Comparison of ENCODE assay signal across 38 cellular contexts in genomic region chr1:72262735-72263134, GRCh38. TPM values are rescaled to one million over a fixed set of nuclear protein-coding genes. Genes with fewer than 3 reads are reported as not detected.
"Had no signal": no experiment of that assay in that cellular context is flagged by ENCODE, and none has a peak within 500 bp of the region (broad histone marks: within the 10 kb centered on the region; RNA-seq: fewer than 3 reads in every experiment).

No MANE protein-coding gene starts in this region.

- H3K4me3 ChIP-seq: adrenal gland, body of pancreas, breast epithelium had no signal

- H3K9me3 ChIP-seq: adrenal gland, body of pancreas, breast epithelium had no signal

- H3K27me3 Mint-ChIP-seq: activated B cell treated with CpG ODN at 0.5 μM for 24 hours; activated CD4-positive, alpha-beta memory T cell treated with anti-CD3 and anti-CD28 coated beads for 36 hours; activated CD4-positive, alpha-beta T cell treated with anti-CD3 and anti-CD28 coated beads, Interleukin-2, amount 10 ng/mL, durations not matched to agents 24 days and 14 days; activated naive CD8-positive, alpha-beta T cell treated with anti-CD3 and anti-CD28 coated beads for 36 hours; activated T-helper 17 cell treated with anti-CD3 and anti-CD28 coated beads, Interleukin-2, amount 50 U/mL, for 72 hours had no signal

- H3K27ac Mint-ChIP-seq: activated B cell treated with CpG ODN at 0.5 μM for 24 hours; activated CD4-positive, alpha-beta memory T cell treated with anti-CD3 and anti-CD28 coated beads for 36 hours; activated CD4-positive, alpha-beta T cell treated with anti-CD3 and anti-CD28 coated beads, Interleukin-2, amount 10 ng/mL, durations not matched to agents 24 days and 14 days; activated CD8-positive, alpha-beta T cell treated with anti-CD3 and anti-CD28 coated beads, Interleukin-2, amount 10 ng/mL, durations not matched to agents 7 days and 5 days; activated naive CD4-positive, alpha-beta T cell treated with anti-CD3 and anti-CD28 coated beads for 36 hours; activated naive CD4-positive, alpha-beta T cell treated with anti-CD3 and anti-CD28 coated beads, Interleukin-2, amount 50 U/mL, for 72 hours; activated naive CD8-positive, alpha-beta T cell treated with anti-CD3 and anti-CD28 coated beads for 36 hours; activated T-cell treated with anti-CD3 and anti-CD28 coated beads, Interleukin-2, amount 50 U/mL, for 72 hours; activated T-helper 1 cell treated with anti-CD3 and anti-CD28 coated beads, Interleukin-12 subunit alpha, Interleukin-12 subunit beta, Interleukin-2, Interleukin-4 antibody, amounts not matched to agents 30 ng/mL and 10 ng/mL and 1 ng/mL, durations not matched to agents 14 hours and 24 hours and 36 hours; activated T-helper 17 cell treated with anti-CD3 and anti-CD28 coated beads, Interleukin-2, amount 50 U/mL, for 72 hours; T-helper 1 cell treated with Interleukin-12 subunit alpha and Interleukin-12 subunit beta and Interleukin-4 antibody, amounts not matched to agents 30 μg/mL and 1 μg/mL, for 36 hours; T-helper 2 cell treated with Interferon-gamma antibody and Interleukin-4, amounts not matched to agents 5 μg/mL and 100 μg/mL, for 36 hours had no signal

- ATAC-seq: activated CD8-positive, alpha-beta T cell treated with anti-CD3 and anti-CD28 coated beads, Interleukin-2, amount 10 ng/mL, durations not matched to agents 7 days and 5 days; activated naive CD4-positive, alpha-beta T cell treated with anti-CD3 and anti-CD28 coated beads, Interleukin-2, amount 50 U/mL, for 72 hours; activated T-cell treated with anti-CD3 and anti-CD28 coated beads, Interleukin-2, amount 50 U/mL, for 4 hours; activated T-cell treated with anti-CD3 and anti-CD28 coated beads, Interleukin-2, amount 50 U/mL, for 72 hours; activated T-helper 17 cell treated with anti-CD3 and anti-CD28 coated beads, Interleukin-2, amount 50 U/mL, for 72 hours; body of pancreas had no signal

- DNase-seq: activated B cell treated with CpG ODN at 0.5 μM for 24 hours; activated CD4-positive, alpha-beta memory T cell treated with anti-CD3 and anti-CD28 coated beads for 36 hours; activated CD4-positive, alpha-beta T cell treated with anti-CD3 and anti-CD28 coated beads for 4 hours; activated CD4-positive, alpha-beta T cell treated with anti-CD3 and anti-CD28 coated beads, Interleukin-2, amount 10 ng/mL, durations not matched to agents 24 days and 14 days; activated CD4-positive, alpha-beta T cell treated with anti-CD3 and anti-CD28 coated beads, Interleukin-2, amount 50 U/mL, for 1 hour; activated CD4-positive, alpha-beta T cell treated with anti-CD3 and anti-CD28 coated beads, Interleukin-2, amount 50 U/mL, for 4 hours; activated CD4-positive, CD25-positive, alpha-beta regulatory T cell treated with anti-CD3 and anti-CD28 coated beads, Interleukin-2, amount 50 U/mL, for 72 hours; activated CD8-positive, alpha-beta memory T cell treated with anti-CD3 and anti-CD28 coated beads, Interleukin-2, amount 50 U/mL, for 4 hours; activated CD8-positive, alpha-beta T cell treated with anti-CD3 and anti-CD28 coated beads, Interleukin-2, amount 10 ng/mL, durations not matched to agents 7 days and 5 days; activated effector memory CD4-positive, alpha-beta T cell treated with anti-CD3 and anti-CD28 coated beads, Interleukin-2, amount 50 U/mL, for 16 hours; activated gamma-delta T cell treated with Interleukin-2 at 50 U/mL for 16 hours; activated naive CD4-positive, alpha-beta T cell; activated naive CD4-positive, alpha-beta T cell treated with anti-CD3 and anti-CD28 coated beads for 36 hours; activated naive CD4-positive, alpha-beta T cell treated with anti-CD3 and anti-CD28 coated beads, Interleukin-2, amount 50 U/mL, for 16 hours; activated naive CD8-positive, alpha-beta T cell treated with anti-CD3 and anti-CD28 coated beads for 36 hours; activated T-cell treated with anti-CD3 and anti-CD28 coated beads for 4 hours; activated T-cell treated with anti-CD3 and anti-CD28 coated beads, Interleukin-2, amount 50 U/mL, for 1 hour; activated T-cell treated with anti-CD3 and anti-CD28 coated beads, Interleukin-2, amount 50 U/mL, for 4 hours; activated T-cell treated with anti-CD3 and anti-CD28 coated beads, Interleukin-2, amount 50 U/mL, for 72 hours; adrenal gland; amniotic stem cell; aorta; body of pancreas; brain microvascular endothelial cell; central memory CD4-positive, alpha-beta T cell; T-helper 1 cell; T-helper 2 cell; T-helper 9 cell had no signal

- H3K27me3 ChIP-seq: adrenal gland, body of pancreas, brain microvascular endothelial cell, breast epithelium had no signal

- FAIRE-seq: astrocyte, TTC549 had no signal

- H3K36me3 Mint-ChIP-seq: activated CD4-positive, alpha-beta memory T cell treated with anti-CD3 and anti-CD28 coated beads for 36 hours; activated naive CD4-positive, alpha-beta T cell treated with anti-CD3 and anti-CD28 coated beads, Interleukin-2, amount 50 U/mL, for 72 hours; activated naive CD8-positive, alpha-beta T cell treated with anti-CD3 and anti-CD28 coated beads for 36 hours had no signal

- H3K9me3 Mint-ChIP-seq: activated B cell treated with CpG ODN at 0.5 μM for 24 hours; activated CD4-positive, alpha-beta memory T cell treated with anti-CD3 and anti-CD28 coated beads for 36 hours; activated CD4-positive, alpha-beta T cell treated with anti-CD3 and anti-CD28 coated beads, Interleukin-2, amount 10 ng/mL, durations not matched to agents 24 days and 14 days; activated naive CD4-positive, alpha-beta T cell treated with anti-CD3 and anti-CD28 coated beads for 36 hours; activated naive CD8-positive, alpha-beta T cell treated with anti-CD3 and anti-CD28 coated beads for 36 hours; activated T-cell treated with anti-CD3 and anti-CD28 coated beads, Interleukin-2, amount 50 U/mL, for 72 hours; activated T-helper 1 cell treated with anti-CD3 and anti-CD28 coated beads, Interleukin-12 subunit alpha, Interleukin-12 subunit beta, Interleukin-2, Interleukin-4 antibody, amounts not matched to agents 30 ng/mL and 10 ng/mL and 1 ng/mL, durations not matched to agents 14 hours and 24 hours and 36 hours; T-helper 1 cell treated with Interleukin-12 subunit alpha and Interleukin-12 subunit beta and Interleukin-4 antibody, amounts not matched to agents 30 μg/mL and 1 μg/mL, for 36 hours; T-helper 2 cell treated with Interferon-gamma antibody and Interleukin-4, amounts not matched to agents 5 μg/mL and 100 μg/mL, for 36 hours had no signal

- H3K4me1 ChIP-seq: adrenal gland, body of pancreas, breast epithelium had no signal

- H3K4me3 Mint-ChIP-seq: activated B cell treated with CpG ODN at 0.5 μM for 24 hours; activated CD4-positive, alpha-beta memory T cell treated with anti-CD3 and anti-CD28 coated beads for 36 hours; activated CD4-positive, alpha-beta T cell treated with anti-CD3 and anti-CD28 coated beads, Interleukin-2, amount 10 ng/mL, durations not matched to agents 24 days and 14 days; activated CD8-positive, alpha-beta T cell treated with anti-CD3 and anti-CD28 coated beads, Interleukin-2, amount 10 ng/mL, durations not matched to agents 7 days and 5 days; activated naive CD4-positive, alpha-beta T cell treated with anti-CD3 and anti-CD28 coated beads for 36 hours; activated naive CD8-positive, alpha-beta T cell treated with anti-CD3 and anti-CD28 coated beads for 36 hours; activated T-cell treated with anti-CD3 and anti-CD28 coated beads, Interleukin-2, amount 50 U/mL, for 4 hours; activated T-cell treated with anti-CD3 and anti-CD28 coated beads, Interleukin-2, amount 50 U/mL, for 72 hours; activated T-helper 1 cell treated with anti-CD3 and anti-CD28 coated beads, Interleukin-12 subunit alpha, Interleukin-12 subunit beta, Interleukin-2, Interleukin-4 antibody, amounts not matched to agents 30 ng/mL and 10 ng/mL and 1 ng/mL, durations not matched to agents 14 hours and 24 hours and 36 hours; activated T-helper 17 cell treated with anti-CD3 and anti-CD28 coated beads, Interleukin-2, amount 50 U/mL, for 72 hours; T-helper 1 cell treated with Interleukin-12 subunit alpha and Interleukin-12 subunit beta and Interleukin-4 antibody, amounts not matched to agents 30 μg/mL and 1 μg/mL, for 36 hours; T-helper 2 cell treated with Interferon-gamma antibody and Interleukin-4, amounts not matched to agents 5 μg/mL and 100 μg/mL, for 36 hours had no signal

- H3K27ac ChIP-seq: adrenal gland, body of pancreas, brain microvascular endothelial cell, breast epithelium, VCaP had no signal

- H3K36me3 ChIP-seq: adrenal gland, brain microvascular endothelial cell, breast epithelium had no signal

- H3K4me1 Mint-ChIP-seq: activated B cell treated with CpG ODN at 0.5 μM for 24 hours; activated CD4-positive, alpha-beta T cell treated with anti-CD3 and anti-CD28 coated beads, Interleukin-2, amount 10 ng/mL, durations not matched to agents 24 days and 14 days; activated naive CD8-positive, alpha-beta T cell treated with anti-CD3 and anti-CD28 coated beads for 36 hours; activated T-helper 17 cell treated with anti-CD3 and anti-CD28 coated beads, Interleukin-2, amount 50 U/mL, for 72 hours had no signal

RNA-seq across cellular contexts. Expression of gene NEGR1, which starts 19.6 kb away (rescaled TPM):
- total RNA-seq: activated B cell treated with CpG ODN at 0.5 μM for 24 hours; activated CD4-positive, alpha-beta memory T cell treated with anti-CD3 and anti-CD28 coated beads for 36 hours; activated CD4-positive, alpha-beta T cell treated with anti-CD3 and anti-CD28 coated beads, Interleukin-2, amount 10 ng/mL, durations not matched to agents 24 days and 14 days; activated CD8-positive, alpha-beta memory T cell treated with anti-CD3 and anti-CD28 coated beads for 36 hours; activated CD8-positive, alpha-beta T cell treated with anti-CD3 and anti-CD28 coated beads, Interleukin-2, amount 10 ng/mL, durations not matched to agents 7 days and 5 days; activated naive CD4-positive, alpha-beta T cell treated with anti-CD3 and anti-CD28 coated beads for 36 hours; activated naive CD4-positive, alpha-beta T cell treated with anti-CD3 and anti-CD28 coated beads, Interleukin-2, amount 50 U/mL, for 72 hours; activated naive CD8-positive, alpha-beta T cell treated with anti-CD3 and anti-CD28 coated beads for 36 hours; activated T-cell treated with anti-CD3 and anti-CD28 coated beads, Interleukin-2, amount 50 U/mL, for 4 hours; activated T-helper 1 cell treated with anti-CD3 and anti-CD28 coated beads, Interleukin-12 subunit alpha, Interleukin-12 subunit beta, Interleukin-2, Interleukin-4 antibody, amounts not matched to agents 30 ng/mL and 10 ng/mL and 1 ng/mL, durations not matched to agents 14 hours and 24 hours and 36 hours; activated T-helper 17 cell treated with anti-CD3 and anti-CD28 coated beads, Interleukin-2, amount 50 U/mL, for 72 hours had no signal
